ENCODE assay signal across 11 cellular contexts in genomic region chr2:72140621-72140960, GRCh38. TPM values are rescaled to one million over a fixed set of nuclear protein-coding genes. Genes with fewer than 3 reads are reported as not detected.
"Had no signal": no experiment of that assay in that cellular context is flagged by ENCODE, and none has a peak within 500 bp of the region (broad histone marks: within the 10 kb centered on the region; RNA-seq: fewer than 3 reads in every experiment).

No MANE protein-coding gene starts in this region.

- H3K4me3 Mint-ChIP-seq: activated B cell treated with CpG ODN at 0.5 μM for 24 hours; activated CD4-positive, alpha-beta T cell treated with anti-CD3 and anti-CD28 coated beads, Interleukin-2, amount 10 ng/mL, durations not matched to agents 7 days and 5 days; activated T-helper 17 cell treated with anti-CD3 and anti-CD28 coated beads, Interleukin-2, amount 50 U/mL, for 72 hours; naive B cell had no signal

- H3K9me3 Mint-ChIP-seq: activated B cell treated with CpG ODN at 0.5 μM for 24 hours; activated CD4-positive, alpha-beta T cell treated with anti-CD3 and anti-CD28 coated beads, Interleukin-2, amount 10 ng/mL, durations not matched to agents 7 days and 5 days; activated T-helper 17 cell treated with anti-CD3 and anti-CD28 coated beads, Interleukin-2, amount 50 U/mL, for 72 hours had no signal

- H3K27ac Mint-ChIP-seq: activated B cell treated with CpG ODN at 0.5 μM for 24 hours; activated CD4-positive, alpha-beta T cell treated with anti-CD3 and anti-CD28 coated beads, Interleukin-2, amount 10 ng/mL, durations not matched to agents 7 days and 5 days; activated T-helper 17 cell treated with anti-CD3 and anti-CD28 coated beads, Interleukin-2, amount 50 U/mL, for 72 hours had no signal

- DNase-seq: activated B cell treated with CpG ODN at 0.5 μM for 24 hours; activated CD4-positive, alpha-beta T cell treated with anti-CD3 and anti-CD28 coated beads, Interleukin-2, amount 10 ng/mL, durations not matched to agents 7 days and 5 days; activated naive CD4-positive, alpha-beta T cell treated with anti-CD3 and anti-CD28 coated beads, Interleukin-2, amount 50 U/mL, for 16 hours; naive B cell; T-helper 2 cell had no signal

- H3K27ac ChIP-seq: gastroesophageal sphincter, neutrophil, vagina had no signal

- H3K36me3 ChIP-seq: gastroesophageal sphincter, neutrophil, tibial artery, vagina had no signal

- H3K4me3 ChIP-seq: gastroesophageal sphincter, smooth muscle cell, tibial artery, vagina had no signal

- H3K9me3 ChIP-seq: gastroesophageal sphincter, neutrophil, tibial artery, vagina had no signal

- ATAC-seq: activated T-helper 17 cell treated with anti-CD3 and anti-CD28 coated beads, Interleukin-2, amount 50 U/mL, for 72 hours; gastroesophageal sphincter had no signal

RNA-seq across cellular contexts. Expression of gene CYP26B1, which starts 7.1 kb away (rescaled TPM):
- total RNA-seq: activated B cell treated with CpG ODN at 0.5 μM for 24 hours; activated CD4-positive, alpha-beta T cell treated with anti-CD3 and anti-CD28 coated beads, Interleukin-2, amount 10 ng/mL, durations not matched to agents 7 days and 5 days had no signal
